Comparison of ENCODE assay signal across 7 cellular contexts in genomic region chr12:106840217-106840616, GRCh38.
A peak's percentile ranks its signal among the peaks of the same experiment; 100 is the strongest.
DNase-seq lines count a peak whose midpoint lies in the region; ATAC-seq lines count a peak whose summit lies in the region.

No MANE protein-coding gene starts in this region.

- H3K27ac ChIP-seq in SJSA1 = peak overlapping the region; percentile 77

- H3K27me3 Mint-ChIP-seq in activated CD8-positive, alpha-beta memory T cell treated with anti-CD3 and anti-CD28 coated beads, Interleukin-2, amount 10 ng/mL, durations not matched to agents 7 days and 5 days = no peaks in the 10 kb centered on the region
- H3K27me3 Mint-ChIP-seq in activated CD4-positive, alpha-beta T cell treated with anti-CD3 and anti-CD28 coated beads for 36 hours = no peaks in the 10 kb centered on the region

- DNase-seq in HK-2 (ENCODE audit: unreplicated experiment) = peak; percentile 32
- DNase-seq in SJSA1 (ENCODE audit: low read depth in 1 of 2, low spot score in 2 of 2) = peak; percentile 48 to 71
- no peak for DNase-seq in left cardiac atrium
- DNase-seq in smooth muscle cell of the brain vasculature (ENCODE audit: low read depth, low spot score) = peak; percentile 10
- no peak for DNase-seq in activated CD8-positive, alpha-beta memory T cell treated with anti-CD3 and anti-CD28 coated beads, Interleukin-2, amount 10 ng/mL, durations not matched to agents 7 days and 5 days
- DNase-seq in activated CD4-positive, alpha-beta T cell treated with anti-CD3 and anti-CD28 coated beads for 36 hours = no peak

- no peak overlapping the region for H3K4me3 Mint-ChIP-seq in activated CD8-positive, alpha-beta memory T cell treated with anti-CD3 and anti-CD28 coated beads, Interleukin-2, amount 10 ng/mL, durations not matched to agents 7 days and 5 days
- no peak overlapping the region for H3K4me3 Mint-ChIP-seq in activated CD4-positive, alpha-beta T cell treated with anti-CD3 and anti-CD28 coated beads for 36 hours

- no peaks in the 10 kb centered on the region for H3K9me3 ChIP-seq in SJSA1 (replicated peaks)

- peaks cover 24% of the 10 kb centered on the region for H3K36me3 ChIP-seq in SJSA1

- H3K27me3 ChIP-seq in SJSA1 (replicated peaks) = no peaks in the 10 kb centered on the region

- H3K4me1 ChIP-seq in SJSA1 (replicated peaks) = peaks cover 25% of the 10 kb centered on the region

- CTCF ChIA-PET in activated CD8-positive, alpha-beta memory T cell treated with anti-CD3 and anti-CD28 coated beads, Interleukin-2, amount 10 ng/mL, durations not matched to agents 7 days and 5 days (lab: Charles Lee) = no interaction called here
- CTCF ChIA-PET in activated CD4-positive, alpha-beta T cell treated with anti-CD3 and anti-CD28 coated beads for 36 hours (lab: Charles Lee) = interaction anchor here (0.6 to 2.5 kb wide), 3 partner anchors 80 to 452 kb away, joined by 3 to 16 read pairs (median 4); no protein-coding TSS in a partner anchor

- peaks cover 6% of the 10 kb centered on the region for H3K36me3 Mint-ChIP-seq in activated CD8-positive, alpha-beta memory T cell treated with anti-CD3 and anti-CD28 coated beads, Interleukin-2, amount 10 ng/mL, durations not matched to agents 7 days and 5 days
- peaks cover 2% of the 10 kb centered on the region for H3K36me3 Mint-ChIP-seq in activated CD4-positive, alpha-beta T cell treated with anti-CD3 and anti-CD28 coated beads for 36 hours (ENCODE audit: low read depth)

- ATAC-seq in left cardiac atrium = peak; percentile 13 to 82
- no peak for ATAC-seq in HG03175 (IDR thresholded peaks at IDR 0.05; ENCODE audit: unreplicated experiment)
- no peak for ATAC-seq in activated CD8-positive, alpha-beta memory T cell treated with anti-CD3 and anti-CD28 coated beads, Interleukin-2, amount 10 ng/mL, durations not matched to agents 7 days and 5 days
- ATAC-seq in activated CD4-positive, alpha-beta T cell treated with anti-CD3 and anti-CD28 coated beads for 36 hours = no peak

- no peaks in the 10 kb centered on the region for H3K9me3 Mint-ChIP-seq in activated CD8-positive, alpha-beta memory T cell treated with anti-CD3 and anti-CD28 coated beads, Interleukin-2, amount 10 ng/mL, durations not matched to agents 7 days and 5 days (ENCODE audit: low read depth)
- no peaks in the 10 kb centered on the region for H3K9me3 Mint-ChIP-seq in activated CD4-positive, alpha-beta T cell treated with anti-CD3 and anti-CD28 coated beads for 36 hours (ENCODE audit: low read depth)

- POLR2A ChIA-PET in activated CD4-positive, alpha-beta T cell treated with anti-CD3 and anti-CD28 coated beads for 36 hours (lab: Charles Lee) = no interaction called here

- intact Hi-C loops in left cardiac atrium (cut with DNase I) = loop anchor here in 1 of 2 donors (5.0 kb wide), 1 partner anchor 453 kb away; no protein-coding TSS in a partner anchor
- intact Hi-C loops in activated CD4-positive, alpha-beta T cell treated with anti-CD3 and anti-CD28 coated beads for 36 hours (cut with DNase I, micrococcal nuclease) = loop anchor here (5.0 kb wide), 2 partner anchors 158 to 453 kb away; no protein-coding TSS in a partner anchor

- H3K4me3 ChIP-seq in SJSA1 = no peak overlapping the region

- peaks cover 8% of the 10 kb centered on the region for H3K4me1 Mint-ChIP-seq in activated CD8-positive, alpha-beta memory T cell treated with anti-CD3 and anti-CD28 coated beads, Interleukin-2, amount 10 ng/mL, durations not matched to agents 7 days and 5 days
- H3K4me1 Mint-ChIP-seq in activated CD4-positive, alpha-beta T cell treated with anti-CD3 and anti-CD28 coated beads for 36 hours = peaks cover 13% of the 10 kb centered on the region

- no peak overlapping the region for H3K27ac Mint-ChIP-seq in activated CD8-positive, alpha-beta memory T cell treated with anti-CD3 and anti-CD28 coated beads, Interleukin-2, amount 10 ng/mL, durations not matched to agents 7 days and 5 days
- no peak overlapping the region for H3K27ac Mint-ChIP-seq in activated CD4-positive, alpha-beta T cell treated with anti-CD3 and anti-CD28 coated beads for 36 hours

Comparison
In these comparisons a context has a peak if more than half of its experiments do, and no peak if none do; other contexts are left out.
1. DNase-seq: peak in HK-2 (single experiment), SJSA1 (2 of 2) and smooth muscle cell of the brain vasculature (single experiment); none in left cardiac atrium (single experiment), activated CD8-positive, alpha-beta memory T cell treated with anti-CD3 and anti-CD28 coated beads, Interleukin-2, amount 10 ng/mL, durations not matched to agents 7 days and 5 days (single experiment) and activated CD4-positive, alpha-beta T cell treated with anti-CD3 and anti-CD28 coated beads for 36 hours (single experiment).
2. ATAC-seq: peak in left cardiac atrium (2 of 2); none in HG03175 (single experiment), activated CD8-positive, alpha-beta memory T cell treated with anti-CD3 and anti-CD28 coated beads, Interleukin-2, amount 10 ng/mL, durations not matched to agents 7 days and 5 days (single experiment) and activated CD4-positive, alpha-beta T cell treated with anti-CD3 and anti-CD28 coated beads for 36 hours (single experiment).